Comparison of ENCODE assay signal across 1 cellular context in genomic region chr3:157149136-157149696, GRCh38.
TF ChIP-seq lines count a peak whose summit lies in the region.

No MANE protein-coding gene starts in this region.

TF ChIP-seq in A549, 52 proteins besides CTCF, POLR2A, EP300 and RAD21 (continued from another document):
- no peak for TF ChIP-seq REST (IDR thresholded peaks at IDR 0.05)
- peak; percentile 35; the same call in 1 of the 2 replicates for TF ChIP-seq HOXA7 (CRISPR knock-in tag; IDR thresholded peaks at IDR 0.05)
- no peak for TF ChIP-seq EHMT2 (IDR thresholded peaks at IDR 0.05; ENCODE audit: low read depth)
